ENCODE assay signal across 9 cellular contexts in the genomic region with DNA sequence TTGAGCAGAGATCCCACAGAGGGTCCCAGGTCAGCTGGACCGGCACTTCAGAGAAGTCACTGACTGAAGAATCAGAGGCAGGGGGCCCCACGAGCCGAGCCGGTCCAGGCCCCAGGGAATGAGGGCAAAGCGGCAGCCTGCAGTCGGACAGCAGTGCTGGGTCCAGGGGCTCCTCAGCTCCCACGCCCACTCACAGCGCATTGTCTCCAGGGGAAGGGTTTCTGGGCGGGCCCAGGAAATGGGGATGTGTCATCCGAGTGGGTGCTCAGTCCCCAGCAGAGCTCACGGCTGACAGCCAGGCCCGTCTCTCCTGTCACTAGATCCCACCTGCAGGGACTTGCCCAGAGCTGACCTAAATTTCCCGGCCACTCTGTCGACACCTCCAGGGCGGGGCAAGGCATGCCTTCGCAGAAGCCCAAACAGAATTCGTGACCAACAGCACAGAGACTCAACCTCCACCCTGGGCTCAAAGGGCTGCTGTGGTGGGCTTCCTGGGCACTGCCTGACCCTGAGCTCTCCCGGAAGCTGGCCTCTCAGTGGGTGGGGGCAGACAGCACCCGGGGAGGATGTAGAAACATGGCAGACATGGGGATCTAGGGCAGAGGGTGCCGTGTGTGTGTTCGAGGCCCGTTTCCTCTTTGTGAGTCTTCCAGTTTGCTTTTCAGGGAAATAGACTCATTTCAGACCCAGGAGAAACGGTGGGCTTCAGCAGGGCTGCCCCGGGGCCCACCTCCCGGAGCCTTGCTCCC. TPM values are rescaled to one million over a fixed set of nuclear protein-coding genes. Genes with fewer than 3 reads are reported as not detected.
DNase-seq lines count a peak whose midpoint lies in the region; ATAC-seq, FAIRE-seq and TF ChIP-seq lines count a peak whose summit lies in the region.
"Had no signal": no experiment of that assay in that cellular context is flagged by ENCODE, and none has a peak within 500 bp of the region (broad histone marks: within the 10 kb centered on the region; RNA-seq: fewer than 3 reads in every experiment).

No MANE protein-coding gene starts in this region.

- H3K9me3 ChIP-seq in A549 (no peaks in the 10 kb centered on the region), right lobe of liver (no peaks in the 10 kb centered on the region), transverse colon (no peaks in the 10 kb centered on the region), BE2C (no peaks in the 10 kb centered on the region)

- no peak for TF ChIP-seq RAD21 in A549 (conservative IDR thresholded peaks at IDR 0.05 in 1 of 2, IDR thresholded peaks at IDR 0.05 in 1 of 2)

- peaks cover 30% of the 10 kb centered on the region for H3K4me1 ChIP-seq in A549
- H3K4me1 ChIP-seq in right lobe of liver, result peaks cover 0 to 6% (median 0%) of the 10 kb centered on the region in 4 donors
- H3K4me1 ChIP-seq in transverse colon, result peaks cover 11 to 60% (median 32%) of the 10 kb centered on the region in 4 donors
- H3K4me1 ChIP-seq in BE2C, result no peaks in the 10 kb centered on the region

- peak overlapping the region; percentile 40 for H3K4me2 ChIP-seq in A549

- peak in 1 of 2 experiments; percentile 23 for DNase-seq in A549 (ENCODE audit: low read depth in 1 of 2, low spot score in 1 of 2)
- DNase-seq in LHCN-M2 (ENCODE audit: low read depth), result peak; percentile 30
- DNase-seq in activated T-helper 1 cell treated with anti-CD3 and anti-CD28 coated beads, Interleukin-2, amount 50 U/mL, for 16 hours (ENCODE audit: low read depth in 1 of 2, low spot score in 1 of 2), result peak; percentile 20 to 21
- DNase-seq in right lobe of liver, result peak in 1 of 3 donors; percentile 54
- DNase-seq in transverse colon, result no peak
- DNase-seq in BE2C, result no peak
- DNase-seq in GM12891 (ENCODE audit: insufficient read length, low spot score), result no peak

- no peak for FAIRE-seq in A549 (lab: Jason Lieb, UNC)
- no peak for FAIRE-seq in GM12891 (lab: Jason Lieb, UNC)
- FAIRE-seq: G401.6 had no signal

- TF ChIP-seq EP300 in A549 (IDR thresholded peaks at IDR 0.05) (no peak), transverse colon (IDR thresholded peaks at IDR 0.05; ENCODE audit: low read depth) (no peak)

- CTCF ChIA-PET in A549 (lab: Yijun Ruan, JAX), result interaction anchor here (0.8 to 21.2 kb wide), 23 partner anchors 12 to 634 kb away, joined by 3 to 262 read pairs (median 8); partner anchors contain the start of genes KLF11 and TAF1B

- TF ChIP-seq CTCF in A549 (IDR thresholded peaks at IDR 0.05) (no peak), right lobe of liver (IDR thresholded peaks at IDR 0.05) (no peak), transverse colon (IDR thresholded peaks at IDR 0.05) (no peak), BE2C (IDR thresholded peaks at IDR 0.05; ENCODE audit: low read depth, low read length) (no peak)

- in situ Hi-C loops in transverse colon (cut with MboI; ENCODE audit: low pct_ligation_motif_present in 1 of 4, low pct_unique_long_range_greater_than_20kb in 1 of 4, low sequenced_read_pairs in 3 of 4), result loop anchor here in 3 of 4 donors (10.0 to 25.0 kb wide), 2 partner anchors 244 to 261 kb away; partner anchors contain the start of gene KLF11 (in 2 of the 3)

- no peak overlapping the region for H3K4me3 ChIP-seq in A549
- H3K4me3 ChIP-seq in right lobe of liver, result no peak overlapping the region
- H3K4me3 ChIP-seq in transverse colon, result no peak overlapping the region
- no peak overlapping the region for H3K4me3 ChIP-seq in BE2C (ENCODE audit: low read depth, low read length)

- TF ChIP-seq POLR2A in A549 (IDR thresholded peaks at IDR 0.05; ENCODE audit: low read length) (no peak), right lobe of liver (IDR thresholded peaks at IDR 0.05) (no peak), transverse colon (IDR thresholded peaks at IDR 0.05) (no peak), GM12891 (IDR thresholded peaks at IDR 0.05; ENCODE audit: low read depth, low read length) (no peak)

- ATAC-seq in A549, result peak; percentile 14 to 28; a peak in 5 of 6 replicates
- ATAC-seq in right lobe of liver, result peak in 3 of 4 donors; percentile 12 to 26 (median 13)
- ATAC-seq in HG03354 (IDR thresholded peaks at IDR 0.05; ENCODE audit: poor library complexity, severe bottlenecking, unreplicated experiment), result no peak

- H3K27me3 ChIP-seq in right lobe of liver, result no peaks in the 10 kb centered on the region
- no peaks in the 10 kb centered on the region for H3K27me3 ChIP-seq in transverse colon
- no peaks in the 10 kb centered on the region for H3K27me3 ChIP-seq in BE2C

- 68% methylated on average over 25 of the region's 25 CpGs for WGBS in A549 (ENCODE audit: missing lambda C conversion rate)
- WGBS in right lobe of liver (ENCODE audit: insufficient coverage, low coverage, low lambda C conversion rate, missing lambda C conversion rate), result 62% methylated on average over 6 of the region's 25 CpGs
- WGBS in transverse colon (ENCODE audit: low coverage in 1 of 2), 2 donors, result 68% methylated on average over 21 of the region's 25 CpGs; no CpG with 5 or more reads in 1 of the 2 donors

- intact Hi-C loops in right lobe of liver (cut with DNase I) (loop anchor here (10.0 kb wide), 3 partner anchors 144 to 624 kb away; no protein-coding TSS in a partner anchor), transverse colon (cut with DNase I; ENCODE audit: low total_unique reads) (no loop called here)

- POLR2A ChIA-PET in A549 (lab: Yijun Ruan, JAX), result interaction anchor here (0.6 to 2.1 kb wide), 3 partner anchors 42 to 269 kb away, joined by 3 to 10 read pairs (median 5); partner anchors contain the start of genes TAF1B and YWHAQ

- H3K27ac ChIP-seq in A549 (peak overlapping the region; percentile 61 to 87), right lobe of liver (no peak overlapping the region), transverse colon (peak overlapping the region; percentile 15 to 53 (median 36))

- no peaks in the 10 kb centered on the region for H3K36me3 ChIP-seq in right lobe of liver
- H3K36me3 ChIP-seq in transverse colon, result no peaks in the 10 kb centered on the region
- H3K36me3 ChIP-seq in BE2C, result no peaks in the 10 kb centered on the region

TF ChIP-seq in A549, 52 proteins besides CTCF, POLR2A, EP300 and RAD21 (continues in another document):
- TF ChIP-seq, protein P1, sequence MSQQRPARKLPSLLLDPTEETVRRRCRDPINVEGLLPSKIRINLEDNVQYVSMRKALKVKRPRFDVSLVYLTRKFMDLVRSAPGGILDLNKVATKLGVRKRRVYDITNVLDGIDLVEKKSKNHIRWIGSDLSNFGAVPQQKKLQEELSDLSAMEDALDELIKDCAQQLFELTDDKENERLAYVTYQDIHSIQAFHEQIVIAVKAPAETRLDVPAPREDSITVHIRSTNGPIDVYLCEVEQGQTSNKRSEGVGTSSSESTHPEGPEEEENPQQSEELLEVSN (IDR thresholded peaks at IDR 0.05; ENCODE audit: borderline replicate concordance, low read depth), result peak; percentile 38
- TF ChIP-seq HOXB5 (CRISPR knock-in tag; IDR thresholded peaks at IDR 0.05) (0 out of 2 replicates have a peak, but pooled peaks have one; percentile 9), ZNF302 (CRISPR knock-in tag; IDR thresholded peaks at IDR 0.05) (no peak), ATOH8 (CRISPR knock-in tag; IDR thresholded peaks at IDR 0.05; ENCODE audit: low read depth) (peak; percentile 21; the same call in 1 of the 2 replicates), MAX (IDR thresholded peaks at IDR 0.05) (0 out of 2 replicates have a peak, but pooled peaks have one; percentile 16)

TF ChIP-seq in GM12891, 5 proteins besides CTCF, POLR2A, EP300 and RAD21:
- TF ChIP-seq TAF1 (IDR thresholded peaks at IDR 0.05; ENCODE audit: low read depth, low read length) (no peak), POU2F2 (IDR thresholded peaks at IDR 0.05; ENCODE audit: low read depth, low read length) (no peak), PAX5 (IDR thresholded peaks at IDR 0.05; ENCODE audit: insufficient read depth, low read length, severe bottlenecking) (no peak), SPI1 (IDR thresholded peaks at IDR 0.05; ENCODE audit: low read depth, low read length) (no peak), POLR2AphosphoS5 (IDR thresholded peaks at IDR 0.05; ENCODE audit: low read depth, low read length) (no peak)
TF ChIP-seq in GM12891: peak in this region for 0.

RNA-seq across cellular contexts. Expression of gene TAF1B, which starts 42.1 kb away (rescaled TPM):
- polyA plus RNA-seq in A549 (2011; rRNA removed) (40.8 and 51.7 TPM in 2 replicates), A549 (2017; fragmentation: RNase III; extraction: RNeasy Plus Mini Kit Qiagen cat#74134 plus additional on column Dnase treatment) (32.4 to 40.6 TPM (median 37.0 TPM) in 3 replicates)
- polyA plus RNA-seq in A549 (2012; cell fraction: cytosol; rRNA removed), result 9.8 TPM in 2 replicates
- 5.3 and 7.4 TPM in 2 replicates for polyA plus RNA-seq in A549 (2012; cell fraction: nucleus; rRNA removed)
- polyA minus RNA-seq in A549 (2011; rRNA and poly(A)+ RNA removed), result 43.1 and 45.5 TPM in 2 replicates
- total RNA-seq in LHCN-M2 (2014; rRNA removed) (23.0 and 23.9 TPM in 2 replicates), right lobe of liver (1 to 10 TPM; 4.8 to 8.1 (median 6.6) TPM), transverse colon (10 to 100 TPM in 1 of 4 donors, 1 to 10 TPM in 1, under 1 TPM in 1, not detected in 1; 0.80 to 18.9 (median 4.4) TPM)
- 8.3 TPM for polyA plus RNA-seq in LHCN-M2 (2012)
- 8.5 TPM for polyA plus RNA-seq in BE2C (2012; ENCODE audit: insufficient read depth, insufficient read length, low read depth)
- polyA plus RNA-seq in GM12891 (2012; ENCODE audit: low read depth, missing spikeins), result 4.0 TPM

Comparison
In these comparisons a context has a peak if more than half of its experiments do, and no peak if none do; other contexts are left out.
1. DNase-seq: peak in LHCN-M2 (single experiment) and activated T-helper 1 cell treated with anti-CD3 and anti-CD28 coated beads, Interleukin-2, amount 50 U/mL, for 16 hours (2 of 2); none in transverse colon (single experiment), BE2C (single experiment) and GM12891 (single experiment).
2. H3K27ac ChIP-seq: peak in A549 (2 of 2) and transverse colon (4 of 4); none in right lobe of liver (0 of 3).